11 cellular contexts compared by ENCODE assay signal in genomic region chr7:98283887-98284222, GRCh38. TPM values are rescaled to one million over a fixed set of nuclear protein-coding genes. Genes with fewer than 3 reads are reported as not detected.
DNase-seq lines count a peak whose midpoint lies in the region; ATAC-seq, FAIRE-seq and TF ChIP-seq lines count a peak whose summit lies in the region.
"Had no signal": no experiment of that assay in that cellular context is flagged by ENCODE, and none has a peak within 500 bp of the region (broad histone marks: within the 10 kb centered on the region; RNA-seq: fewer than 3 reads in every experiment).

No MANE protein-coding gene starts in this region.

- no peak for DNase-seq in HFFc6
- no peak for DNase-seq in brain microvascular endothelial cell
- peak; percentile 59 for DNase-seq in lower lobe of right lung
- DNase-seq in stimulated activated naive B cell treated with anti-CD40 and anti-IgM and Interleukin-4, amounts not matched to agents 10 μg/mL and 1 μg/mL and 100 μg/mL, for 72 hours = no peak
- no peak for DNase-seq in frontal cortex (ENCODE audit: low spot score in 2 of 2)
- DNase-seq: activated CD4-positive, alpha-beta T cell treated with anti-CD3 and anti-CD28 coated beads, Interleukin-2, amount 50 U/mL, for 48 hours had no signal

- H3K4me1 ChIP-seq in lower lobe of right lung = peaks cover 67% of the 10 kb centered on the region

- intact Hi-C loops in lower lobe of right lung (cut with DNase I) = no loop called here

- H3K27me3 Mint-ChIP-seq in HFFc6 (ENCODE audit: insufficient read depth) = peaks cover 16% of the 10 kb centered on the region
- H3K27me3 Mint-ChIP-seq in stimulated activated naive B cell treated with anti-CD40 and anti-IgM and Interleukin-4, amounts not matched to agents 10 μg/mL and 1 μg/mL and 100 μg/mL, for 72 hours = no peaks in the 10 kb centered on the region

- FAIRE-seq in frontal cortex (lab: Jason Lieb, UNC) = no peak
- FAIRE-seq: GM12892 had no signal

- H3K4me3 Mint-ChIP-seq in HFFc6 = peak overlapping the region; percentile 96
- H3K4me3 Mint-ChIP-seq in stimulated activated naive B cell treated with anti-CD40 and anti-IgM and Interleukin-4, amounts not matched to agents 10 μg/mL and 1 μg/mL and 100 μg/mL, for 72 hours = peak overlapping the region; percentile 68 to 82

- H3K27ac ChIP-seq in brain microvascular endothelial cell = peak overlapping the region; percentile 40
- H3K27ac ChIP-seq in lower lobe of right lung = peak overlapping the region; percentile 96
- H3K27ac ChIP-seq: foreskin keratinocyte had no signal

- in situ Hi-C loops in brain microvascular endothelial cell (cut with HindIII; ENCODE audit: low pct_ligation_motif_present, low sequenced_read_pairs) = loop anchor here (25.0 kb wide), 1 partner anchor 578 kb away; the partner anchor contains the start of gene TMEM130

- no peaks in the 10 kb centered on the region for H3K9me3 Mint-ChIP-seq in HFFc6
- no peaks in the 10 kb centered on the region for H3K9me3 Mint-ChIP-seq in stimulated activated naive B cell treated with anti-CD40 and anti-IgM and Interleukin-4, amounts not matched to agents 10 μg/mL and 1 μg/mL and 100 μg/mL, for 72 hours

- peak overlapping the region; percentile 99 for H3K27ac Mint-ChIP-seq in HFFc6
- H3K27ac Mint-ChIP-seq in stimulated activated naive B cell treated with anti-CD40 and anti-IgM and Interleukin-4, amounts not matched to agents 10 μg/mL and 1 μg/mL and 100 μg/mL, for 72 hours = no peak overlapping the region

- H3K27me3 ChIP-seq in brain microvascular endothelial cell (replicated peaks) (no peaks in the 10 kb centered on the region), lower lobe of right lung (ENCODE audit: low read depth) (no peaks in the 10 kb centered on the region)
- H3K27me3 ChIP-seq: foreskin keratinocyte had no signal

- H3K4me3 ChIP-seq in brain microvascular endothelial cell (ENCODE audit: low read depth, low read length) = peak overlapping the region; percentile 91
- peak overlapping the region; percentile 87 for H3K4me3 ChIP-seq in lower lobe of right lung

- H3K36me3 Mint-ChIP-seq in HFFc6 (ENCODE audit: low read depth) = peaks cover 30% of the 10 kb centered on the region
- peaks cover 20 to 43% of the 10 kb centered on the region in 2 donors for H3K36me3 Mint-ChIP-seq in stimulated activated naive B cell treated with anti-CD40 and anti-IgM and Interleukin-4, amounts not matched to agents 10 μg/mL and 1 μg/mL and 100 μg/mL, for 72 hours

- TF ChIP-seq CTCF in HFFc6 (IDR thresholded peaks at IDR 0.05) (no peak), brain microvascular endothelial cell (IDR thresholded peaks at IDR 0.05; ENCODE audit: low read depth, low read length, missing control alignments) (no peak), lower lobe of right lung (IDR thresholded peaks at IDR 0.05) (no peak)

- H3K36me3 ChIP-seq in brain microvascular endothelial cell (replicated peaks) = peaks cover 25% of the 10 kb centered on the region
- peaks cover 40% of the 10 kb centered on the region for H3K36me3 ChIP-seq in lower lobe of right lung

- H3K9me3 ChIP-seq in lower lobe of right lung = no peaks in the 10 kb centered on the region

- H3K4me1 Mint-ChIP-seq in HFFc6 (ENCODE audit: low read depth) = peaks cover 54% of the 10 kb centered on the region
- peaks cover 27 to 55% of the 10 kb centered on the region in 2 donors for H3K4me1 Mint-ChIP-seq in stimulated activated naive B cell treated with anti-CD40 and anti-IgM and Interleukin-4, amounts not matched to agents 10 μg/mL and 1 μg/mL and 100 μg/mL, for 72 hours

- ATAC-seq in lower lobe of right lung = no peak
- no peak for ATAC-seq in stimulated activated naive B cell treated with anti-CD40 and anti-IgM and Interleukin-4, amounts not matched to agents 10 μg/mL and 1 μg/mL and 100 μg/mL, for 72 hours (replicated peaks)
- ATAC-seq in HG03520 (IDR thresholded peaks at IDR 0.05; ENCODE audit: unreplicated experiment) = no peak
- ATAC-seq in HG02610 (IDR thresholded peaks at IDR 0.05; ENCODE audit: unreplicated experiment) = no peak
- no peak for ATAC-seq in HG02870 (IDR thresholded peaks at IDR 0.05; ENCODE audit: unreplicated experiment)

RNA-seq across cellular contexts. Expression of gene BRI3, which starts 2.4 kb away (rescaled TPM):
- total RNA-seq in HFFc6 (2021; fragmentation: NEBNext Ultra II Directional; extraction: Animal tissue kit (Norgen Biotek cat#: 25700)) = 100 to 1,000 TPM; 288 to 304 (median 295) TPM
- total RNA-seq in lower lobe of right lung (516 TPM), frontal cortex (15.9 TPM)

RNA-seq across cellular contexts. Expression of gene TECPR1, which starts 31.8 kb away (rescaled TPM):
- total RNA-seq in HFFc6 (2021; fragmentation: NEBNext Ultra II Directional; extraction: Animal tissue kit (Norgen Biotek cat#: 25700)) = 10 to 100 TPM; 25.6 to 35.6 (median 29.3) TPM
- 50.1 TPM for total RNA-seq in lower lobe of right lung
- total RNA-seq in frontal cortex = 25.3 TPM

Comparison
In these comparisons a context has a peak if more than half of its experiments do, and no peak if none do; other contexts are left out.
1. RNA of gene BRI3, which starts 2.4 kb away (total RNA-seq): 516 TPM in lower lobe of right lung (single experiment) and 288 to 304 TPM in HFFc6; 15.9 TPM in frontal cortex (single experiment); every median in the first group is over 10 times any median in the second.